ENCODE assay signal across 1 cellular context in the genomic region with DNA sequence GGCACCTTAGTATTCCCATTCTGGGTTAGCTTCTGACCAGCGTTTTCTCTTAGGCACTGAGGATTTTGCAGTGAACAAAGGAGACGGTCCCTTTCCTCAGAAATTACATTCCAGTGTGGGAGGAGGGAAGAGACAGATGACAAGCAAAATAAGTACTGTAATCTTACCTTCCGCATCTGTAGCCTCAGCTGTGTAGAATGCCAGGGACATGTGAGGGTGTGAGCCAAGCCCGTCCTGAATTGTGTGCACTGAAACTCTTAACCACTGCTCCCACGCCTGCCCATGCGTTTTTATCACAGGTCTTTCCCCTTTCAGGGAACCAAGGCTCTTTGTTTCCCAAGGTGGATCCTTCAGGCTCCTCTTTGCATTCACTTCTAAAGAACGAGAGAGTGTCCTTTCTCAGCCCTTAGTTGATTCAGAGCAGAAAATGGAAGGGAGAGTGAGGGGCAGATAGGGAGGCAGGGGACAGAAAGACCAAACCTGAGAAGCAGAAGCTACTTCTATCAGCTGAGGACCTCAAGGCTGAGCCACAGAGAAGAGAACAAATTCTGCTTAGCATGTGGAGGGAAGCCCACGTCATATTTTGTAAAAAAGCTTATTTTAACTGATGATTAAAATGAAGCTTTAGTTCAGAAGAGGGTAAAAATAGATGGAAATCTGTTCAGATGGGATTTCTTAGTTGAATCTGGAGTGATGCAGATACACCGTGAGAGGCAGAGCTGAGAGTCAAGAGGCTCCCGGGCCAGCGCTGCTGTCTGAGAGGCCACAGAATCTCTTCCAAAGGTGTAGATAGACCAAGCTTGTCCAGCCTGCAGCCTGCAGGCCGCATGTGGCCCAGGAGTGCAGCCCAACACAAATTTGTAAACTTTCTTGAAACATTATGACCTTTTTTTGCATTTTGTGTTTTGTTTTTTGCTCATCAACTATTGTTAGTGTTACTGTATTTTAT.
TF ChIP-seq lines count a peak whose summit lies in the region.

No MANE protein-coding gene starts in this region.

TF ChIP-seq in K562, 482 proteins besides CTCF, POLR2A, EP300 and RAD21 (continued from another document):
- TF ChIP-seq, protein P1, sequence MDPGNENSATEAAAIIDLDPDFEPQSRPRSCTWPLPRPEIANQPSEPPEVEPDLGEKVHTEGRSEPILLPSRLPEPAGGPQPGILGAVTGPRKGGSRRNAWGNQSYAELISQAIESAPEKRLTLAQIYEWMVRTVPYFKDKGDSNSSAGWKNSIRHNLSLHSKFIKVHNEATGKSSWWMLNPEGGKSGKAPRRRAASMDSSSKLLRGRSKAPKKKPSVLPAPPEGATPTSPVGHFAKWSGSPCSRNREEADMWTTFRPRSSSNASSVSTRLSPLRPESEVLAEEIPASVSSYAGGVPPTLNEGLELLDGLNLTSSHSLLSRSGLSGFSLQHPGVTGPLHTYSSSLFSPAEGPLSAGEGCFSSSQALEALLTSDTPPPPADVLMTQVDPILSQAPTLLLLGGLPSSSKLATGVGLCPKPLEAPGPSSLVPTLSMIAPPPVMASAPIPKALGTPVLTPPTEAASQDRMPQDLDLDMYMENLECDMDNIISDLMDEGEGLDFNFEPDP (CRISPR knock-in tag; IDR thresholded peaks at IDR 0.05) = no peak
- TF ChIP-seq SMARCB1 (IDR thresholded peaks at IDR 0.05; ENCODE audit: insufficient read length, low read depth) (no peak), NFIX (CRISPR knock-in tag; IDR thresholded peaks at IDR 0.05; ENCODE audit: low read depth) (no peak), ZNF699 (CRISPR knock-in tag; IDR thresholded peaks at IDR 0.05; ENCODE audit: insufficient replicate concordance) (no peak), ZNF75A (CRISPR knock-in tag; IDR thresholded peaks at IDR 0.05) (no peak), ZNF695 (CRISPR knock-in tag; IDR thresholded peaks at IDR 0.05) (no peak), BRD9 (IDR thresholded peaks at IDR 0.05; ENCODE audit: low read depth, partially characterized antibody) (no peak), ZNF696 (CRISPR knock-in tag; conservative IDR thresholded peaks at IDR 0.05) (no peak), ZNF507 (tag; conservative IDR thresholded peaks at IDR 0.05) (no peak), RHOXF2B (CRISPR knock-in tag; conservative IDR thresholded peaks at IDR 0.05) (no peak), ZSCAN32 (CRISPR knock-in tag; IDR thresholded peaks at IDR 0.05) (no peak), HDAC1 (IDR thresholded peaks at IDR 0.05) (peak in 1 of 2 experiments; percentile 47; a peak in 1 of 4 replicates), KAT8 (IDR thresholded peaks at IDR 0.05; ENCODE audit: low read depth) (no peak), PML (IDR thresholded peaks at IDR 0.05; ENCODE audit: low read length) (no peak), PCBP2 (IDR thresholded peaks at IDR 0.05; ENCODE audit: low read depth, low read length, poor library complexity, severe bottlenecking) (no peak), DPF2 (IDR thresholded peaks at IDR 0.05) (peak; percentile 57)
- TF ChIP-seq, protein P2, sequence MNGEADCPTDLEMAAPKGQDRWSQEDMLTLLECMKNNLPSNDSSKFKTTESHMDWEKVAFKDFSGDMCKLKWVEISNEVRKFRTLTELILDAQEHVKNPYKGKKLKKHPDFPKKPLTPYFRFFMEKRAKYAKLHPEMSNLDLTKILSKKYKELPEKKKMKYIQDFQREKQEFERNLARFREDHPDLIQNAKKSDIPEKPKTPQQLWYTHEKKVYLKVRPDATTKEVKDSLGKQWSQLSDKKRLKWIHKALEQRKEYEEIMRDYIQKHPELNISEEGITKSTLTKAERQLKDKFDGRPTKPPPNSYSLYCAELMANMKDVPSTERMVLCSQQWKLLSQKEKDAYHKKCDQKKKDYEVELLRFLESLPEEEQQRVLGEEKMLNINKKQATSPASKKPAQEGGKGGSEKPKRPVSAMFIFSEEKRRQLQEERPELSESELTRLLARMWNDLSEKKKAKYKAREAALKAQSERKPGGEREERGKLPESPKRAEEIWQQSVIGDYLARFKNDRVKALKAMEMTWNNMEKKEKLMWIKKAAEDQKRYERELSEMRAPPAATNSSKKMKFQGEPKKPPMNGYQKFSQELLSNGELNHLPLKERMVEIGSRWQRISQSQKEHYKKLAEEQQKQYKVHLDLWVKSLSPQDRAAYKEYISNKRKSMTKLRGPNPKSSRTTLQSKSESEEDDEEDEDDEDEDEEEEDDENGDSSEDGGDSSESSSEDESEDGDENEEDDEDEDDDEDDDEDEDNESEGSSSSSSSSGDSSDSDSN (IDR thresholded peaks at IDR 0.05; ENCODE audit: borderline replicate concordance in 1 of 2, low read depth in 2 of 2, low read length in 2 of 2) = no peak
- TF ChIP-seq, protein P3, sequence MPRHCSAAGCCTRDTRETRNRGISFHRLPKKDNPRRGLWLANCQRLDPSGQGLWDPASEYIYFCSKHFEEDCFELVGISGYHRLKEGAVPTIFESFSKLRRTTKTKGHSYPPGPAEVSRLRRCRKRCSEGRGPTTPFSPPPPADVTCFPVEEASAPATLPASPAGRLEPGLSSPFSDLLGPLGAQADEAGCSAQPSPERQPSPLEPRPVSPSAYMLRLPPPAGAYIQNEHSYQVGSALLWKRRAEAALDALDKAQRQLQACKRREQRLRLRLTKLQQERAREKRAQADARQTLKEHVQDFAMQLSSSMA (CRISPR knock-in tag; IDR thresholded peaks at IDR 0.05) = no peak
